ENCODE assay signal across 9 cellular contexts in the genomic region with DNA sequence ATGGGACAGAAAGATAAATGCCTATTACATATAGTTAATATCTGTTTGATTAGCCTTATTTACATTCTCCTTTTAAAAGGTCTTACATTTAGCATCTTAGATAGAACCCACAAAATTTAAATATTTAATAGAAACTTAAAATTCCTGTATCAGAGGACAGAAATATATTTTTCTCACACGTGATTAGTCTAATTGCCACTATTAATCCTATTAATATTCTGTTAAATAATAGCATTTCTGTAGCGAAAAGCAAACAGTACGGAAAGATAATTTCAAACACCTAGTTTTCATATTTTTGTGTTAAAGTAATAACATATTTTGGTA. TPM values are rescaled to one million over a fixed set of nuclear protein-coding genes. Genes with fewer than 3 reads are reported as not detected.
DNase-seq lines count a peak whose midpoint lies in the region; ATAC-seq and TF ChIP-seq lines count a peak whose summit lies in the region.
"Had no signal": no experiment of that assay in that cellular context is flagged by ENCODE, and none has a peak within 500 bp of the region (broad histone marks: within the 10 kb centered on the region; RNA-seq: fewer than 3 reads in every experiment).

No MANE protein-coding gene starts in this region.

- CTCF ChIA-PET in BJ (lab: Yijun Ruan, JAX) = no interaction called here

- ATAC-seq in GM21737 (IDR thresholded peaks at IDR 0.05; ENCODE audit: unreplicated experiment) = no peak

- H3K27ac ChIP-seq in dorsolateral prefrontal cortex = peak overlapping the region in 50 of 59 donors; percentile 36 to 90 (median 76)
- H3K27ac ChIP-seq: foreskin keratinocyte had no signal

- no peak for DNase-seq in BJ (ENCODE audit: low read depth)
- no peak for DNase-seq in MG63
- no peak for DNase-seq in dorsolateral prefrontal cortex
- no peak for DNase-seq in neural crest cell (ENCODE audit: low read depth, low spot score)
- DNase-seq in CD1c-positive myeloid dendritic cell (ENCODE audit: extremely low spot score) = no peak
- no peak for DNase-seq in NCI-H128 (lab: John Stamatoyannopoulos, UW; ENCODE audit: unreplicated experiment)
- no peak for DNase-seq in NCI-H1105 treated with DMSO at 0.1 percent for 48 hours (lab: John Stamatoyannopoulos, UW)

- H3K9me3 ChIP-seq in MG63 = no peaks in the 10 kb centered on the region

- TF ChIP-seq CTCF in BJ (IDR thresholded peaks at IDR 0.05; ENCODE audit: insufficient read depth, low read depth, low read length) (no peak), dorsolateral prefrontal cortex (IDR thresholded peaks at IDR 0.05 in 54 of 56, conservative IDR thresholded peaks at IDR 0.05 in 2 of 56; ENCODE audit: low read depth in 1 of 56, partially characterized antibody in 56 of 56) (peak in 1 of 56 donors; percentile 1), neural crest cell (conservative IDR thresholded peaks at IDR 0.05) (no peak)

- H3K36me3 ChIP-seq in BJ (ENCODE audit: control insufficient read depth, insufficient read depth, low read length) (no peaks in the 10 kb centered on the region), MG63 (no peaks in the 10 kb centered on the region)

- POLR2A ChIA-PET in BJ (lab: Charles Lee) = interaction anchor here (0.9 kb wide), 1 partner anchor 75 kb away, joined by 6 read pairs; no protein-coding TSS in a partner anchor

- peaks cover 6% of the 10 kb centered on the region for H3K36me3 Mint-ChIP-seq in neural crest cell (ENCODE audit: low read depth)

- H3K4me3 ChIP-seq in BJ (ENCODE audit: low read depth, low read length) = peak overlapping the region; percentile 45
- H3K4me3 ChIP-seq in MG63 = peak overlapping the region; percentile 76
- H3K4me3 ChIP-seq in dorsolateral prefrontal cortex = peak overlapping the region; percentile 55 to 94 (median 78)

- peak overlapping the region; percentile 98 for H3K4me3 Mint-ChIP-seq in neural crest cell

- H3K9me3 Mint-ChIP-seq in neural crest cell = peaks cover 6% of the 10 kb centered on the region

- H3K4me1 Mint-ChIP-seq in neural crest cell = peaks cover 16% of the 10 kb centered on the region

- intact Hi-C loops in dorsolateral prefrontal cortex (cut with DNase I) = loop anchor here in 1 of 2 donors (5.0 kb wide), 2 partner anchors 36 to 194 kb away; partner anchors contain the start of genes ZNF181 and ZNF792

- peaks cover 21% of the 10 kb centered on the region for H3K27me3 Mint-ChIP-seq in neural crest cell (ENCODE audit: low read depth)

- H3K27me3 ChIP-seq in BJ (ENCODE audit: control insufficient read depth, insufficient read depth, low read length) (no peaks in the 10 kb centered on the region), MG63 (peaks cover 10% of the 10 kb centered on the region), dorsolateral prefrontal cortex (no peaks in the 10 kb centered on the region)

- H3K27ac Mint-ChIP-seq in neural crest cell (ENCODE audit: unreplicated experiment) = no peak overlapping the region

RNA-seq across cellular contexts. Expression of gene ZNF30, which starts 0.4 kb away (rescaled TPM):
- 1.1 and 1.6 TPM in 2 replicates for polyA plus RNA-seq in BJ (2011; rRNA removed)
- 1.5 and 2.6 TPM in 2 replicates for polyA minus RNA-seq in BJ (2011; rRNA and poly(A)+ RNA removed)
- 2.1 and 4.2 TPM in 2 replicates for total RNA-seq in MG63 (2014; rRNA removed; shearing (Covaris generic); ENCODE audit: low replicate concordance)
- total RNA-seq in dorsolateral prefrontal cortex (10 to 100 TPM in 30 of 120 experiments, 1 to 10 TPM in 90; 4.8 to 17.3 (median 8.4) TPM), neural crest cell (6.2 and 7.2 TPM in 2 replicates)

RNA-seq across cellular contexts. Expression of gene ZNF792, which starts 37.7 kb away (rescaled TPM):
- polyA plus RNA-seq in BJ (2011; rRNA removed) = 1.7 and 1.8 TPM in 2 replicates
- 2.8 and 3.7 TPM in 2 replicates for polyA minus RNA-seq in BJ (2011; rRNA and poly(A)+ RNA removed)
- 1.7 and 2.4 TPM in 2 replicates for total RNA-seq in MG63 (2014; rRNA removed; shearing (Covaris generic); ENCODE audit: low replicate concordance)
- 1 to 10 TPM; 2.3 to 7.1 (median 4.5) TPM for total RNA-seq in dorsolateral prefrontal cortex
- 7.5 and 8.1 TPM in 2 replicates for total RNA-seq in neural crest cell
